15 cellular contexts compared by ENCODE assay signal in genomic region chr2:73888388-73888787, GRCh38. TPM values are rescaled to one million over a fixed set of nuclear protein-coding genes. Genes with fewer than 3 reads are reported as not detected.
"Had no signal": no experiment of that assay in that cellular context is flagged by ENCODE, and none has a peak within 500 bp of the region (broad histone marks: within the 10 kb centered on the region; RNA-seq: fewer than 3 reads in every experiment).

No MANE protein-coding gene starts in this region.

- DNase-seq: activated CD4-positive, alpha-beta T cell treated with anti-CD3 and anti-CD28 coated beads, Interleukin-2, amount 50 U/mL, for 48 hours; activated naive CD4-positive, alpha-beta T cell; dermis blood vessel endothelial cell; effector memory CD8-positive, alpha-beta T cell; gastrocnemius medialis; heart right ventricle; left colon; psoas muscle; spleen had no signal

- H3K36me3 ChIP-seq: ascending aorta, gastrocnemius medialis, heart right ventricle, neural progenitor cell, spleen had no signal

- H3K36me3 Mint-ChIP-seq: neural progenitor cell had no signal

- H3K9me3 Mint-ChIP-seq: effector memory CD8-positive, alpha-beta T cell; neural progenitor cell had no signal

- H3K27ac Mint-ChIP-seq: neural progenitor cell had no signal

- H3K4me1 ChIP-seq: gastrocnemius medialis, neural progenitor cell, psoas muscle, spleen had no signal

- H3K9me3 ChIP-seq: ascending aorta, gastrocnemius medialis, heart right ventricle, psoas muscle, spleen had no signal

- H3K4me3 ChIP-seq: ascending aorta, gastrocnemius medialis, heart right ventricle, lung, neural progenitor cell, psoas muscle, spleen had no signal

- ATAC-seq: effector memory CD8-positive, alpha-beta T cell; gastrocnemius medialis; heart right ventricle; left colon; psoas muscle; sciatic nerve had no signal

- H3K4me3 Mint-ChIP-seq: effector memory CD8-positive, alpha-beta T cell; neural progenitor cell had no signal

- H3K27ac ChIP-seq: ascending aorta, epithelial cell of prostate, gastrocnemius medialis, heart right ventricle, neural progenitor cell, psoas muscle, spleen had no signal

- H3K4me1 Mint-ChIP-seq: neural progenitor cell had no signal

- H3K27me3 ChIP-seq: ascending aorta, gastrocnemius medialis, neural progenitor cell, spleen had no signal

RNA-seq across cellular contexts. Expression of gene ACTG2, which starts 4.4 kb away (rescaled TPM):
- total RNA-seq: bronchial epithelial cell, dermis blood vessel endothelial cell had no signal
